Comparison of ENCODE assay signal across 9 cellular contexts in genomic region chr5:74630387-74631087, GRCh38. TPM values are rescaled to one million over a fixed set of nuclear protein-coding genes. Genes with fewer than 3 reads are reported as not detected.
DNase-seq lines count a peak whose midpoint lies in the region; ATAC-seq and TF ChIP-seq lines count a peak whose summit lies in the region.
"Had no signal": no experiment of that assay in that cellular context is flagged by ENCODE, and none has a peak within 500 bp of the region (broad histone marks: within the 10 kb centered on the region; RNA-seq: fewer than 3 reads in every experiment).

No MANE protein-coding gene starts in this region.

- no peak for DNase-seq in stimulated activated naive CD8-positive, alpha-beta T cell treated with anti-CD3 and anti-CD28 coated beads, Interleukin-15, Interleukin-2, amounts not matched to agents 100 U/mL and 50 U/mL, for 24 hours
- DNase-seq in activated T-cell treated with anti-CD3 and anti-CD28 coated beads, Interleukin-2, amount 50 U/mL, for 4 hours, result no peak
- DNase-seq in immature natural killer cell (peak; percentile 71 to 85 (median 76)), upper lobe of right lung (no peak), coronary artery (ENCODE audit: low spot score) (no peak)

- H3K4me1 ChIP-seq in upper lobe of right lung, result peaks cover 31% of the 10 kb centered on the region

- TF ChIP-seq CTCF in upper lobe of right lung (IDR thresholded peaks at IDR 0.05) (no peak), coronary artery (IDR thresholded peaks at IDR 0.05) (no peak)

- ATAC-seq in stimulated activated naive CD8-positive, alpha-beta T cell treated with anti-CD3 and anti-CD28 coated beads, Interleukin-15, Interleukin-2, amounts not matched to agents 100 U/mL and 50 U/mL, for 24 hours, result no peak
- peak; percentile 47 to 51 for ATAC-seq in activated T-cell treated with anti-CD3 and anti-CD28 coated beads, Interleukin-2, amount 50 U/mL, for 4 hours
- ATAC-seq in upper lobe of right lung (peak; percentile 4), GM21447 (IDR thresholded peaks at IDR 0.05; ENCODE audit: unreplicated experiment) (no peak), GM19324 (IDR thresholded peaks at IDR 0.05; ENCODE audit: low FRiP score, unreplicated experiment) (no peak)

- H3K4me1 Mint-ChIP-seq in stimulated activated naive CD8-positive, alpha-beta T cell treated with anti-CD3 and anti-CD28 coated beads, Interleukin-15, Interleukin-2, amounts not matched to agents 100 ng/mL and 50 ng/mL, for 24 hours (ENCODE audit: low read depth), result peaks cover 32% of the 10 kb centered on the region
- peaks cover 25% of the 10 kb centered on the region for H3K4me1 Mint-ChIP-seq in activated T-cell treated with anti-CD3 and anti-CD28 coated beads, Interleukin-2, amount 50 U/mL, for 4 hours (ENCODE audit: low read depth)
- peaks cover 49 to 51% of the 10 kb centered on the region in 2 donors for H3K4me1 Mint-ChIP-seq in immature natural killer cell

- peak overlapping the region; percentile 14 for H3K4me3 Mint-ChIP-seq in stimulated activated naive CD8-positive, alpha-beta T cell treated with anti-CD3 and anti-CD28 coated beads, Interleukin-15, Interleukin-2, amounts not matched to agents 100 ng/mL and 50 ng/mL, for 24 hours
- H3K4me3 Mint-ChIP-seq in activated T-cell treated with anti-CD3 and anti-CD28 coated beads, Interleukin-2, amount 50 U/mL, for 4 hours, result peak overlapping the region; percentile 19
- peak overlapping the region; percentile 53 to 84 (median 72) for H3K4me3 Mint-ChIP-seq in immature natural killer cell

- no peaks in the 10 kb centered on the region for H3K9me3 ChIP-seq in upper lobe of right lung

- H3K4me3 ChIP-seq in upper lobe of right lung (no peak overlapping the region), coronary artery (no peak overlapping the region)
- H3K4me3 ChIP-seq: skin epidermis had no signal

- H3K27ac ChIP-seq in upper lobe of right lung, result peak overlapping the region; percentile 76
- H3K27ac ChIP-seq in coronary artery, result no peak overlapping the region

- H3K27me3 Mint-ChIP-seq in stimulated activated naive CD8-positive, alpha-beta T cell treated with anti-CD3 and anti-CD28 coated beads, Interleukin-15, Interleukin-2, amounts not matched to agents 100 ng/mL and 50 ng/mL, for 24 hours, result peaks cover 13% of the 10 kb centered on the region
- peaks cover 11% of the 10 kb centered on the region for H3K27me3 Mint-ChIP-seq in activated T-cell treated with anti-CD3 and anti-CD28 coated beads, Interleukin-2, amount 50 U/mL, for 4 hours (ENCODE audit: low read depth)
- H3K27me3 Mint-ChIP-seq in immature natural killer cell (ENCODE audit: low read depth in 3 of 3), result peaks cover 4 to 44% (median 7%) of the 10 kb centered on the region in 3 donors

- peak overlapping the region; percentile 37 for H3K27ac Mint-ChIP-seq in stimulated activated naive CD8-positive, alpha-beta T cell treated with anti-CD3 and anti-CD28 coated beads, Interleukin-15, Interleukin-2, amounts not matched to agents 100 ng/mL and 50 ng/mL, for 24 hours
- peak overlapping the region; percentile 93 to 100 (median 98) for H3K27ac Mint-ChIP-seq in immature natural killer cell

- peaks cover 23% of the 10 kb centered on the region for H3K36me3 ChIP-seq in upper lobe of right lung

- H3K36me3 Mint-ChIP-seq in stimulated activated naive CD8-positive, alpha-beta T cell treated with anti-CD3 and anti-CD28 coated beads, Interleukin-15, Interleukin-2, amounts not matched to agents 100 ng/mL and 50 ng/mL, for 24 hours (ENCODE audit: low read depth), result peaks cover under 1% of the 10 kb centered on the region
- peaks cover 1% of the 10 kb centered on the region for H3K36me3 Mint-ChIP-seq in activated T-cell treated with anti-CD3 and anti-CD28 coated beads, Interleukin-2, amount 50 U/mL, for 4 hours (ENCODE audit: insufficient read depth)
- H3K36me3 Mint-ChIP-seq in immature natural killer cell, result peaks cover under 1 to 14% (median 5%) of the 10 kb centered on the region in 3 donors

- H3K9me3 Mint-ChIP-seq in stimulated activated naive CD8-positive, alpha-beta T cell treated with anti-CD3 and anti-CD28 coated beads, Interleukin-15, Interleukin-2, amounts not matched to agents 100 ng/mL and 50 ng/mL, for 24 hours, result peaks cover 3% of the 10 kb centered on the region
- H3K9me3 Mint-ChIP-seq in activated T-cell treated with anti-CD3 and anti-CD28 coated beads, Interleukin-2, amount 50 U/mL, for 4 hours, result no peaks in the 10 kb centered on the region
- no peaks in the 10 kb centered on the region for H3K9me3 Mint-ChIP-seq in immature natural killer cell

- intact Hi-C loops in upper lobe of right lung (cut with DNase I), result loop anchor here (10.0 kb wide), 1 partner anchor 236 kb away; no protein-coding TSS in a partner anchor

- H3K27me3 ChIP-seq in upper lobe of right lung, result no peaks in the 10 kb centered on the region

RNA-seq across cellular contexts. Expression of gene ENC1, which starts 10.0 kb away (rescaled TPM):
- total RNA-seq in activated T-cell treated with anti-CD3 and anti-CD28 coated beads, Interleukin-2, amount 50 U/mL, for 4 hours, result 1 to 10 TPM; 1.8 to 3.0 (median 2.4) TPM
- 10 to 100 TPM in 2 of 3 donors, 1 to 10 TPM in 1; 5.4 to 17.2 (median 12.7) TPM for polyA plus RNA-seq in immature natural killer cell
- 15.0 TPM for total RNA-seq in upper lobe of right lung

RNA-seq across cellular contexts. Expression of gene HEXB, which starts 54.5 kb away (rescaled TPM):
- 10 to 100 TPM; 38.6 to 46.8 (median 45.8) TPM for total RNA-seq in activated T-cell treated with anti-CD3 and anti-CD28 coated beads, Interleukin-2, amount 50 U/mL, for 4 hours
- 100 to 1,000 TPM; 122 to 199 (median 128) TPM for polyA plus RNA-seq in immature natural killer cell
- total RNA-seq in upper lobe of right lung, result 294 TPM

Comparison
In these comparisons a context has a peak if more than half of its experiments do, and no peak if none do; other contexts are left out.
1. H3K4me3 Mint-ChIP-seq: peak in every context shown above with its lines; median percentile 72 in immature natural killer cell; 19 in activated T-cell treated with anti-CD3 and anti-CD28 coated beads, Interleukin-2, amount 50 U/mL, for 4 hours; 14 in stimulated activated naive CD8-positive, alpha-beta T cell treated with anti-CD3 and anti-CD28 coated beads, Interleukin-15, Interleukin-2, amounts not matched to agents 100 ng/mL and 50 ng/mL, for 24 hours.
2. ATAC-seq: peak in activated T-cell treated with anti-CD3 and anti-CD28 coated beads, Interleukin-2, amount 50 U/mL, for 4 hours (2 of 2) and upper lobe of right lung (single experiment); none in stimulated activated naive CD8-positive, alpha-beta T cell treated with anti-CD3 and anti-CD28 coated beads, Interleukin-15, Interleukin-2, amounts not matched to agents 100 U/mL and 50 U/mL, for 24 hours (single experiment), GM21447 (single experiment) and GM19324 (single experiment).
3. DNase-seq: peak in immature natural killer cell (3 of 3); none in stimulated activated naive CD8-positive, alpha-beta T cell treated with anti-CD3 and anti-CD28 coated beads, Interleukin-15, Interleukin-2, amounts not matched to agents 100 U/mL and 50 U/mL, for 24 hours (single experiment), activated T-cell treated with anti-CD3 and anti-CD28 coated beads, Interleukin-2, amount 50 U/mL, for 4 hours (single experiment), upper lobe of right lung (single experiment) and coronary artery (single experiment).